17 cellular contexts compared by ENCODE assay signal in the genomic region with DNA sequence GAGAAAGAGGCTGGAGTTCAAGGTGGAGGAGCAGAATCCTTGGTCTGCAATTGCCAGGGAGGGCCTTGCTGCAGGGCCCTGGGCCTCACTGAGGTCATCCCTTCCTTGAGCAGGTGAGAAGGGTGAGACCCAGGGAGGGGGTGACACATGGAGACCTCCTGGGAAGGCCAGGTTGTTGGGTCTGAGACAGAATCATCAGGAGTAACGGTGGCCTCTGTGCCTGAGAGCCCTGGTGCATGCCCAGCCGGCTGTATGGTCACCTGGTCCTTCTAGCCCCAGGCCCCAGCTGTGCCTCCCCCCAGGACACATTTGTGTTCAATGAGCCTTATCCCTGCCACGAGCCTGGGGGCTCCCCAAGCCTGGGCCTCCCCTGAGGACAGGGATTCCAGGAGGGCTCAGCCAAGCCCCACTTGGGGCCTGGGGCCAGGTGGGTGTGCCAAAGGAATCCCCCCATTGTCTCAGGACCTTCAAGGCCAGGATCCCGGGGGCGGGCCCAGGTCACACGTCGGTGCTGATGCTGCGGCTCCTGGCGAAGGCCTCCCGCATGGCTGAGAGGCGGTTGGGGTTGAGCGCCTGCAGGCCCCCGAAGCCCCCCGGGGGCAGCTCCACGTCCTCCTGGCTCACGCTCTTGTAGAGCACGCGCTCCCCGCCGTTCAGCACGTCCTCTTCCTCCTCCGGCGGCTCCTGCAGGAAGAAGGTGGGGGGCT. TPM values are rescaled to one million over a fixed set of nuclear protein-coding genes. Genes with fewer than 3 reads are reported as not detected.
DNase-seq lines count a peak whose midpoint lies in the region; ATAC-seq and TF ChIP-seq lines count a peak whose summit lies in the region.
"Had no signal": no experiment of that assay in that cellular context is flagged by ENCODE, and none has a peak within 500 bp of the region (broad histone marks: within the 10 kb centered on the region; RNA-seq: fewer than 3 reads in every experiment).

No MANE protein-coding gene starts in this region.

- H3K9me2 ChIP-seq in OCI-LY7 (ENCODE audit: insufficient read depth, low read length), result no peaks in the 10 kb centered on the region

- no peaks in the 10 kb centered on the region for H3K79me2 ChIP-seq in OCI-LY7 (ENCODE audit: insufficient read depth, low read depth, low read length)

- no peak overlapping the region for H4K91ac ChIP-seq in neuronal stem cell (ENCODE audit: low read depth, low read length, poor library complexity)

- no peak for TF ChIP-seq POLR2A in uterus (IDR thresholded peaks at IDR 0.05)

- H2AFZ ChIP-seq in OCI-LY7 (ENCODE audit: low read length) (no peak overlapping the region; the same call in 1 of the 2 replicates), neuronal stem cell (ENCODE audit: low read length) (no peak overlapping the region)

- H3K9ac ChIP-seq in neuronal stem cell (ENCODE audit: low read depth, low read length, poor library complexity), result peak overlapping the region; percentile 16

- H3K27me3 ChIP-seq in right cardiac atrium (ENCODE audit: control insufficient read depth, insufficient read depth) (no peaks in the 10 kb centered on the region), left ventricle myocardium inferior (ENCODE audit: low read depth) (peaks cover 41% of the 10 kb centered on the region), neuronal stem cell (ENCODE audit: control insufficient read depth in 3 of 3, insufficient read depth in 3 of 3, low read depth in 1 of 3, low read length in 3 of 3) (peaks cover 0 to 13% (median 0%) of the 10 kb centered on the region in 3 experiments), uterus (no peaks in the 10 kb centered on the region), aorta (ENCODE audit: control insufficient read depth in 1 of 2, insufficient read depth in 2 of 2, low read length in 1 of 2) (no peaks in the 10 kb centered on the region)
- H3K27me3 ChIP-seq: MG63 had no signal

- BruUV-seq in OCI-LY7 (replicated peaks; lab: Mats Ljungman, UMichigan), result no TSS peak

- H3K36me3 ChIP-seq in left ventricle myocardium inferior, result no peaks in the 10 kb centered on the region
- H3K36me3 ChIP-seq in OCI-LY7 (ENCODE audit: insufficient read depth, low read length), result no peaks in the 10 kb centered on the region
- H3K36me3 ChIP-seq in neuronal stem cell (replicated peaks in 1 of 2; ENCODE audit: control insufficient read depth in 2 of 2, insufficient read depth in 2 of 2, low read length in 2 of 2), result no peaks in the 10 kb centered on the region
- no peaks in the 10 kb centered on the region for H3K36me3 ChIP-seq in uterus
- no peaks in the 10 kb centered on the region for H3K36me3 ChIP-seq in aorta (ENCODE audit: control insufficient read depth in 1 of 2, insufficient read depth in 2 of 2, low read length in 1 of 2)
- H3K36me3 ChIP-seq: MG63, SJSA1 had no signal

- H2BK15ac ChIP-seq in neuronal stem cell (ENCODE audit: low read length), result no peak overlapping the region

- H3K4me2 ChIP-seq in OCI-LY7 (ENCODE audit: low read length) (peak overlapping the region; percentile 52), neuronal stem cell (ENCODE audit: insufficient read depth, low read length, poor library complexity, severe bottlenecking) (no peak overlapping the region)
- H3K4me2 ChIP-seq: A549 had no signal

- H3K4me3 ChIP-seq in right cardiac atrium (ENCODE audit: low read length) (no peak overlapping the region), left ventricle myocardium inferior (no peak overlapping the region), OCI-LY7 (ENCODE audit: low read depth, low read length, poor library complexity, severe bottlenecking) (peak overlapping the region; percentile 24), neuronal stem cell (ENCODE audit: low read length in 2 of 2) (no peak overlapping the region), uterus (no peak overlapping the region), aorta (ENCODE audit: low read length in 2 of 2) (no peak overlapping the region)
- H3K4me3 ChIP-seq: A549, MG63, SJSA1 had no signal

- H2AK5ac ChIP-seq in neuronal stem cell (ENCODE audit: low read depth, low read length), result peak overlapping the region; percentile 79

- H3K23ac ChIP-seq in neuronal stem cell (ENCODE audit: low read depth, low read length, poor library complexity), result no peak overlapping the region

- DNase-seq in right cardiac atrium (peak; percentile 11 to 69 (median 68)), left ventricle myocardium inferior (no peak), OCI-LY7 (ENCODE audit: low spot score) (no peak), neuronal stem cell (ENCODE audit: low spot score) (no peak), uterus (no peak), aorta (no peak)
- DNase-seq: C1 segment of cervical spinal cord, DMS79, Kasumi-1, MG63, NCI-H1092, NCI-H1436 treated with DMSO at 0.1 percent for 48 hours, NCI-H2029, NCI-H526 had no signal

- WGBS in right cardiac atrium, result 65% methylated on average over 23 of the region's 23 CpGs
- WGBS in neuronal stem cell (ENCODE audit: extremely low coverage in 2 of 2, insufficient read length in 2 of 2, insufficient replicate concordance in 1 of 2), 2 donors, result no CpG with 5 or more reads among the region's 23 CpGs
- 38 to 66% methylated on average over 17 to 23 of the region's 23 CpGs for WGBS in aorta, 2 donors

- CTCF ChIA-PET in OCI-LY7 (lab: Charles Lee; ENCODE audit: unreplicated experiment), result no interaction called here

- intact Hi-C loops in right cardiac atrium (cut with DNase I), result no loop called here
- intact Hi-C loops in left ventricle myocardium inferior (cut with micrococcal nuclease), result no loop called here
- intact Hi-C loops in OCI-LY7 (cut with micrococcal nuclease; ENCODE audit: unreplicated experiment), result no loop called here
- intact Hi-C loops in uterus (cut with DNase I; ENCODE audit: low total_unique reads), result no loop called here
- intact Hi-C loops in aorta (cut with DNase I), result no loop called here

- POLR2A ChIA-PET in OCI-LY7 (lab: Charles Lee), result no interaction called here

- H3K27ac ChIP-seq in right cardiac atrium (ENCODE audit: low read length), result no peak overlapping the region
- H3K27ac ChIP-seq in left ventricle myocardium inferior (replicated peaks), result no peak overlapping the region
- peak overlapping the region; percentile 94 for H3K27ac ChIP-seq in OCI-LY7 (ENCODE audit: low read depth, low read length, poor library complexity, severe bottlenecking)
- no peak overlapping the region for H3K27ac ChIP-seq in neuronal stem cell (replicated peaks; ENCODE audit: low read length)
- no peak overlapping the region for H3K27ac ChIP-seq in uterus
- no peak overlapping the region for H3K27ac ChIP-seq in aorta (ENCODE audit: low read depth in 1 of 2, low read length in 2 of 2)
- H3K27ac ChIP-seq: A549, SJSA1 had no signal

- H4K20me1 ChIP-seq in OCI-LY7 (ENCODE audit: insufficient read depth, low read length), result no peaks in the 10 kb centered on the region

- H3K4ac ChIP-seq in neuronal stem cell (ENCODE audit: low read length), result peak overlapping the region; percentile 68

- peak overlapping the region; percentile 83 for H3K18ac ChIP-seq in neuronal stem cell (ENCODE audit: low read length)

- H2BK120ac ChIP-seq in neuronal stem cell (ENCODE audit: low read depth, low read length), result no peak overlapping the region

- H2BK5ac ChIP-seq in neuronal stem cell (ENCODE audit: low read length), result peak overlapping the region; percentile 78

- H3K9me3 ChIP-seq in right cardiac atrium (ENCODE audit: control insufficient read depth, low read length) (no peaks in the 10 kb centered on the region), left ventricle myocardium inferior (replicated peaks) (no peaks in the 10 kb centered on the region), OCI-LY7 (ENCODE audit: low read length) (no peaks in the 10 kb centered on the region), neuronal stem cell (replicated peaks in 1 of 2; ENCODE audit: control insufficient read depth in 2 of 2, insufficient read depth in 1 of 2, low read depth in 1 of 2, low read length in 2 of 2) (no peaks in the 10 kb centered on the region), uterus (no peaks in the 10 kb centered on the region), aorta (ENCODE audit: control insufficient read depth, low read length) (no peaks in the 10 kb centered on the region)
- H3K9me3 ChIP-seq: A549, MG63, SJSA1 had no signal

- H4K8ac ChIP-seq in neuronal stem cell (ENCODE audit: low read depth, low read length), result peak overlapping the region; percentile 76

- H3K4me1 ChIP-seq in right cardiac atrium (ENCODE audit: control insufficient read depth, insufficient read depth, low read length) (peaks cover 7% of the 10 kb centered on the region), left ventricle myocardium inferior (peaks cover 56% of the 10 kb centered on the region), OCI-LY7 (ENCODE audit: insufficient read depth, low read length, poor library complexity, severe bottlenecking) (peaks cover 65% of the 10 kb centered on the region), neuronal stem cell (ENCODE audit: control insufficient read depth in 2 of 2, insufficient read depth in 1 of 2, low read depth in 1 of 2, low read length in 2 of 2) (peaks cover 7 to 24% of the 10 kb centered on the region in 2 donors), uterus (no peaks in the 10 kb centered on the region), aorta (ENCODE audit: control insufficient read depth in 1 of 2, insufficient read depth in 2 of 2, low read length in 2 of 2) (no peaks in the 10 kb centered on the region)
- H3K4me1 ChIP-seq: A549, SJSA1 had no signal

- no peak for TF ChIP-seq CTCF in left ventricle myocardium inferior (IDR thresholded peaks at IDR 0.05; ENCODE audit: borderline replicate concordance)
- no peak for TF ChIP-seq CTCF in OCI-LY7 (conservative IDR thresholded peaks at IDR 0.05; ENCODE audit: low read length)
- no peak for TF ChIP-seq CTCF in uterus (IDR thresholded peaks at IDR 0.05)

- peak overlapping the region; percentile 84 for H2BK12ac ChIP-seq in neuronal stem cell (ENCODE audit: low read length)

- no peaks in the 10 kb centered on the region for H3K79me1 ChIP-seq in neuronal stem cell (ENCODE audit: low read depth, low read length)

- peak overlapping the region; percentile 49 for H3K14ac ChIP-seq in neuronal stem cell (ENCODE audit: low read length)

- no peak for ATAC-seq in right cardiac atrium
- ATAC-seq in GM19455 (IDR thresholded peaks at IDR 0.05; ENCODE audit: unreplicated experiment), result no peak
- ATAC-seq in aorta (ENCODE audit: low FRiP score), result no peak
- ATAC-seq: A549 had no signal

RNA-seq across cellular contexts. Expression of a gene that starts 30.5 kb away (rescaled TPM):
- total RNA-seq in right cardiac atrium, result 1 to 10 TPM; 1.2 to 5.4 (median 1.4) TPM
- polyA plus RNA-seq in right cardiac atrium, result 2.0 TPM
- not detected for total RNA-seq in left ventricle myocardium inferior
- total RNA-seq in OCI-LY7 (2014; rRNA removed; shearing (Covaris generic)), result 7.8 and 8.9 TPM in 2 replicates
- 2.6 and 3.6 TPM in 2 replicates for total RNA-seq in OCI-LY7 (2022)
- 0.18 TPM for polyA plus RNA-seq in neuronal stem cell (2013, experiment 1 of 2)
- 0.12 TPM for polyA plus RNA-seq in neuronal stem cell (2013, experiment 2 of 2)
- not detected for total RNA-seq in uterus
- total RNA-seq in aorta, result not detected
- polyA plus RNA-seq in aorta, result not detected
- total RNA-seq: SJSA1 had no signal
- polyA plus RNA-seq: A549 had no signal

RNA-seq across cellular contexts. Expression of a gene that starts 44.2 kb away (rescaled TPM):
- total RNA-seq in right cardiac atrium (10 to 100 TPM; 30.3 to 90.2 (median 47.1) TPM), left ventricle myocardium inferior (6.0 TPM), OCI-LY7 (2022) (not detected in 2 replicates), uterus (1 to 10 TPM in 2 of 4 donors, under 1 TPM in 1, not detected in 1; 0.26 to 3.0 (median 2.4) TPM), aorta (10 to 100 TPM in 1 of 2 donors, 1 to 10 TPM in 1; 1.9 to 20.9 TPM)
- polyA plus RNA-seq in right cardiac atrium (37.3 TPM), aorta (under 1 TPM in 1 of 2 donors, not detected in 1; 0.38 TPM)
- 0.88 and 1.0 TPM in 2 replicates for total RNA-seq in OCI-LY7 (2014; rRNA removed; shearing (Covaris generic))
- 0.17 TPM for polyA plus RNA-seq in neuronal stem cell (2013, experiment 1 of 2)
- polyA plus RNA-seq in neuronal stem cell (2013, experiment 2 of 2), result 0.15 TPM
- total RNA-seq: SJSA1 had no signal
- polyA plus RNA-seq: A549 had no signal

RNA-seq across cellular contexts. Expression of a gene that starts 53.9 kb away (rescaled TPM):
- total RNA-seq in right cardiac atrium (not detected), left ventricle myocardium inferior (not detected), OCI-LY7 (2022) (not detected in 2 replicates), uterus (not detected), aorta (not detected)
- polyA plus RNA-seq in right cardiac atrium (not detected), aorta (not detected)
- total RNA-seq in OCI-LY7 (2014; rRNA removed; shearing (Covaris generic)), result not detected in 2 replicates
- polyA plus RNA-seq in neuronal stem cell (2013, experiment 1 of 2), result not detected
- not detected for polyA plus RNA-seq in neuronal stem cell (2013, experiment 2 of 2)
- total RNA-seq: SJSA1 had no signal
- polyA plus RNA-seq: A549 had no signal

RNA-seq across cellular contexts. Expression of a gene that starts 57.5 kb away (rescaled TPM):
- total RNA-seq in right cardiac atrium (under 1 TPM in 2 of 4 donors, not detected in 2; 0.09 to 0.14 TPM), left ventricle myocardium inferior (not detected), OCI-LY7 (2022) (not detected in 2 replicates), uterus (1 to 10 TPM in 1 of 4 donors, not detected in 3; 1.3 TPM), aorta (not detected)
- polyA plus RNA-seq in right cardiac atrium (0.05 TPM), aorta (not detected)
- total RNA-seq in OCI-LY7 (2014; rRNA removed; shearing (Covaris generic)), result not detected in 2 replicates
- not detected for polyA plus RNA-seq in neuronal stem cell (2013, experiment 1 of 2)
- polyA plus RNA-seq in neuronal stem cell (2013, experiment 2 of 2), result not detected
- total RNA-seq: SJSA1 had no signal
- polyA plus RNA-seq: A549 had no signal

Comparison
In these comparisons a context has a peak if more than half of its experiments do, and no peak if none do; other contexts are left out.
1. DNase-seq: peak in right cardiac atrium (3 of 3); none in left ventricle myocardium inferior (single experiment), OCI-LY7 (single experiment), neuronal stem cell (single experiment), uterus (0 of 2) and aorta (0 of 2).